In the genomic region with DNA sequence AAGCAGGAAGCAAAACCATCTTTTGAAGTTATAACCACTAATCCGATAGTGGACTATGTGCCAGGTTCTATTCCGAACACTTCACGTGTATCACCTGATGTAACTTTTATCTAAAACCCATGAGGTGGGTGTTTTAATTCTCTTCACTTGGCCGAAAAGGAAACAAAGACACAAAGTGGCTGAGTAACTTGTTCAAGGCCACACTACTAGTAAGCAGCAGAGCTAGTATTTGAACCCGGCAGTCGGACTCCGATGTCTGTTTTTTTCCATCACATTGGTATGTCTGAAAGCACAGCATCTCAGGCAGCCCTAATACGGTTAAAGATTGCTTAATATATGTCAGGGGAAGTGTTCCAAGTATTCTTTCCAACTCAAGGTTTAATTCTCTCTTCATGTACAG, we compare ENCODE assay signal across 26 cellular contexts.
"Had no signal": no experiment of that assay in that cellular context is flagged by ENCODE, and none has a peak within 500 bp of the region (broad histone marks: within the 10 kb centered on the region; RNA-seq: fewer than 3 reads in every experiment).

No MANE protein-coding gene starts in this region.

- H3K4me3 ChIP-seq: Peyer's patch, SJCRH30 had no signal

- H3K36me3 Mint-ChIP-seq: activated CD8-positive, alpha-beta memory T cell treated with anti-CD3 and anti-CD28 coated beads, Interleukin-2, amount 10 ng/mL, durations not matched to agents 7 days and 5 days; activated naive CD4-positive, alpha-beta T cell treated with anti-CD3 and anti-CD28 coated beads, Interleukin-2, amount 10 ng/mL, durations not matched to agents 7 days and 5 days had no signal

- ATAC-seq: activated CD8-positive, alpha-beta memory T cell treated with anti-CD3 and anti-CD28 coated beads, Interleukin-2, amount 10 ng/mL, durations not matched to agents 7 days and 5 days; SK-N-SH treated with all-trans-retinoic acid at 6 μM for 48 hours had no signal

- H3K27me3 Mint-ChIP-seq: activated CD8-positive, alpha-beta memory T cell treated with anti-CD3 and anti-CD28 coated beads, Interleukin-2, amount 10 ng/mL, durations not matched to agents 7 days and 5 days; activated naive CD4-positive, alpha-beta T cell treated with anti-CD3 and anti-CD28 coated beads, Interleukin-2, amount 10 ng/mL, durations not matched to agents 7 days and 5 days; activated naive CD8-positive, alpha-beta T cell treated with anti-CD3 and anti-CD28 coated beads for 36 hours; activated T-cell treated with anti-CD3 and anti-CD28 coated beads, Interleukin-2, amount 50 U/mL, for 24 hours had no signal

- H3K36me3 ChIP-seq: Peyer's patch, SJCRH30 had no signal

- H3K4me3 Mint-ChIP-seq: activated CD8-positive, alpha-beta memory T cell treated with anti-CD3 and anti-CD28 coated beads, Interleukin-2, amount 10 ng/mL, durations not matched to agents 7 days and 5 days; activated naive CD4-positive, alpha-beta T cell treated with anti-CD3 and anti-CD28 coated beads, Interleukin-2, amount 10 ng/mL, durations not matched to agents 7 days and 5 days; activated naive CD8-positive, alpha-beta T cell treated with anti-CD3 and anti-CD28 coated beads for 36 hours; activated T-cell treated with anti-CD3 and anti-CD28 coated beads, Interleukin-2, amount 50 U/mL, for 24 hours; activated T-helper 1 cell treated with anti-CD3 and anti-CD28 coated beads, Interleukin-12 subunit alpha, Interleukin-12 subunit beta, Interleukin-2, Interleukin-4 antibody, amounts not matched to agents 30 ng/mL and 10 ng/mL and 1 ng/mL, durations not matched to agents 14 hours and 24 hours and 36 hours had no signal

- DNase-seq: activated CD4-positive, alpha-beta T cell treated with anti-CD3 and anti-CD28 coated beads for 48 hours; activated CD4-positive, alpha-beta T cell treated with anti-CD3 and anti-CD28 coated beads, Interleukin-2, amount 50 U/mL, for 48 hours; activated CD4-positive, CD25-positive, alpha-beta regulatory T cell treated with anti-CD3 and anti-CD28 coated beads, Interleukin-2, amount 50 U/mL, for 72 hours; activated CD8-positive, alpha-beta memory T cell treated with anti-CD3 and anti-CD28 coated beads, Interleukin-2, amount 10 ng/mL, durations not matched to agents 7 days and 5 days; activated gamma-delta T cell treated with Interleukin-2 at 50 U/mL for 16 hours; activated naive CD4-positive, alpha-beta T cell treated with anti-CD3 and anti-CD28 coated beads, Interleukin-2, amount 10 ng/mL, durations not matched to agents 7 days and 5 days; activated naive CD8-positive, alpha-beta T cell treated with anti-CD3 and anti-CD28 coated beads for 36 hours; activated T-cell treated with anti-CD3 and anti-CD28 coated beads, Interleukin-2, amount 50 U/mL, for 24 hours; anterior cingulate cortex; Karpas-422; NCI-H1048; NCI-H1694; NCI-H2029; NCI-H2107; NCI-H2171 treated with DMSO at 0.1 percent for 48 hours; NCI-H345; NCI-H510A; NCI-H526 treated with DMSO at 0.1 percent for 48 hours; OCI-M1; Peyer's patch; Right ventricle myocardium superior; SJCRH30; SW 1271 had no signal

- H3K9me3 Mint-ChIP-seq: activated naive CD4-positive, alpha-beta T cell treated with anti-CD3 and anti-CD28 coated beads, Interleukin-2, amount 10 ng/mL, durations not matched to agents 7 days and 5 days; activated naive CD8-positive, alpha-beta T cell treated with anti-CD3 and anti-CD28 coated beads for 36 hours; activated T-cell treated with anti-CD3 and anti-CD28 coated beads, Interleukin-2, amount 50 U/mL, for 24 hours had no signal

- H3K4me1 ChIP-seq: Peyer's patch, SJCRH30 had no signal

- H3K27ac ChIP-seq: Peyer's patch, RWPE1, SJCRH30 had no signal

- H3K27ac Mint-ChIP-seq: activated CD8-positive, alpha-beta memory T cell treated with anti-CD3 and anti-CD28 coated beads, Interleukin-2, amount 10 ng/mL, durations not matched to agents 7 days and 5 days; activated naive CD4-positive, alpha-beta T cell treated with anti-CD3 and anti-CD28 coated beads, Interleukin-2, amount 10 ng/mL, durations not matched to agents 7 days and 5 days; activated naive CD8-positive, alpha-beta T cell treated with anti-CD3 and anti-CD28 coated beads for 36 hours; activated T-cell treated with anti-CD3 and anti-CD28 coated beads, Interleukin-2, amount 50 U/mL, for 24 hours; activated T-helper 1 cell treated with anti-CD3 and anti-CD28 coated beads, Interleukin-12 subunit alpha, Interleukin-12 subunit beta, Interleukin-2, Interleukin-4 antibody, amounts not matched to agents 30 ng/mL and 10 ng/mL and 1 ng/mL, durations not matched to agents 14 hours and 24 hours and 36 hours had no signal

- H3K27me3 ChIP-seq: Peyer's patch, SJCRH30 had no signal

- H3K9me3 ChIP-seq: Peyer's patch, SJCRH30 had no signal
